ENCODE assay signal across 8 cellular contexts in genomic region chr16:51151951-51152663, GRCh38. TPM values are rescaled to one million over a fixed set of nuclear protein-coding genes. Genes with fewer than 3 reads are reported as not detected.
DNase-seq lines count a peak whose midpoint lies in the region; ATAC-seq, FAIRE-seq and TF ChIP-seq lines count a peak whose summit lies in the region.

No MANE protein-coding gene starts in this region.

- peak; percentile 36 to 59; a peak in 2 of 4 replicates for TF ChIP-seq POLR2A in HepG2 (IDR thresholded peaks at IDR 0.05; ENCODE audit: insufficient read depth in 1 of 2, low read depth in 2 of 2, low read length in 2 of 2)

- peak overlapping the region; percentile 85 for H3K4me3 ChIP-seq in AG10803 (ENCODE audit: low read length)
- peak overlapping the region; percentile 90 to 97 (median 94) for H3K4me3 ChIP-seq in HepG2 (replicated peaks in 1 of 3; ENCODE audit: insufficient read depth in 1 of 3, low read depth in 2 of 3, low read length in 3 of 3)
- peak overlapping the region; percentile 16 for H3K4me3 ChIP-seq in upper lobe of right lung

- H3K79me2 ChIP-seq in HepG2 (ENCODE audit: insufficient read depth, low read length), result peaks cover 34% of the 10 kb centered on the region

- H3K9me3 ChIP-seq in HepG2 (ENCODE audit: low read length) (no peaks in the 10 kb centered on the region), upper lobe of right lung (no peaks in the 10 kb centered on the region)

- no peaks in the 10 kb centered on the region for H3K36me3 ChIP-seq in HepG2 (replicated peaks in 1 of 2; ENCODE audit: control insufficient read depth in 1 of 2, insufficient read depth in 2 of 2, low read length in 2 of 2)
- H3K36me3 ChIP-seq in upper lobe of right lung, result no peaks in the 10 kb centered on the region

- H3K27ac ChIP-seq in HepG2 (ENCODE audit: extremely low read length, insufficient read depth, low read length) (peak overlapping the region; percentile 86), upper lobe of right lung (no peak overlapping the region)

- in situ Hi-C loops in HepG2 (cut with HindIII; ENCODE audit: extremely low pct_ligation_motif_present, low pct_unique_long_range_greater_than_20kb), result loop anchor here (5.0 kb wide), 1 partner anchor 610 kb away; no protein-coding TSS in a partner anchor

- H3K4me1 ChIP-seq in HepG2 (ENCODE audit: insufficient read depth, low read length) (peaks cover 53% of the 10 kb centered on the region), upper lobe of right lung (peaks cover 17% of the 10 kb centered on the region)

- peak; percentile 84 for ATAC-seq in HepG2
- ATAC-seq in upper lobe of right lung, result peak; percentile 38
- no peak for ATAC-seq in GM18519 (IDR thresholded peaks at IDR 0.05; ENCODE audit: low FRiP score, unreplicated experiment)
- no peak for ATAC-seq in GM18520 (IDR thresholded peaks at IDR 0.05; ENCODE audit: unreplicated experiment)

- peak overlapping the region; percentile 90 for H3K4me2 ChIP-seq in HepG2 (ENCODE audit: low read depth, low read length)

- FAIRE-seq in HepG2 (lab: Jason Lieb, UNC), result no peak

- no peaks in the 10 kb centered on the region for H4K20me1 ChIP-seq in HepG2 (ENCODE audit: insufficient read depth, low read length)

- peak overlapping the region; percentile 50 for H3K9ac ChIP-seq in HepG2 (ENCODE audit: insufficient read depth, low read depth, low read length)

- DNase-seq in AG10803 (ENCODE audit: low read depth) (peak; percentile 93), NCI-H128 (lab: John Stamatoyannopoulos, UW; ENCODE audit: unreplicated experiment) (peak; percentile 28), dedifferentiated amniotic fluid mesenchymal stem cell (ENCODE audit: extremely low spot score) (peak; percentile 15), HepG2 (ENCODE audit: low spot score) (peak; percentile 79), upper lobe of right lung (no peak)
- no peak for DNase-seq in stimulated activated naive CD4-positive, alpha-beta T cell treated with Interleukin-2 at 50 U/mL for 16 hours (lab: John Stamatoyannopoulos, UW)

- under 1% methylated on average over 40 of the region's 57 CpGs for WGBS in HepG2 (ENCODE audit: low lambda C conversion rate)

- peaks cover 6 to 32% of the 10 kb centered on the region in 2 experiments for H3K27me3 ChIP-seq in HepG2 (ENCODE audit: control insufficient read depth in 1 of 2, insufficient read depth in 2 of 2, low read length in 2 of 2)
- H3K27me3 ChIP-seq in upper lobe of right lung, result peaks cover 93% of the 10 kb centered on the region

- TF ChIP-seq CTCF in AG10803 (conservative IDR thresholded peaks at IDR 0.05; ENCODE audit: low read length) (peak; percentile 13; the same call in 1 of the 2 replicates), HepG2 (CRISPR knock-in tag; IDR thresholded peaks at IDR 0.05) (0 out of 2 replicates have a peak, but pooled peaks have one; percentile 9), upper lobe of right lung (IDR thresholded peaks at IDR 0.05) (no peak)

- intact Hi-C loops in HepG2 (cut with micrococcal nuclease; ENCODE audit: unreplicated experiment) (loop anchor here (1.0 to 5.0 kb wide), 5 partner anchors 31 to 611 kb away; no protein-coding TSS in a partner anchor), upper lobe of right lung (cut with DNase I) (no loop called here)

- no TSS peak for BruUV-seq in HepG2 (replicated peaks; lab: Mats Ljungman, UMichigan)

- TF ChIP-seq EP300 in HepG2 (IDR thresholded peaks at IDR 0.05; ENCODE audit: low read depth in 2 of 2, low read length in 2 of 2), result no peak
- no peak for TF ChIP-seq EP300 in HepG2 (CRISPR knock-in tag; IDR thresholded peaks at IDR 0.05; ENCODE audit: borderline replicate concordance)

- H2AFZ ChIP-seq in HepG2 (ENCODE audit: low read length), result no peak overlapping the region

- CTCF ChIA-PET in HepG2 (lab: Yijun Ruan, JAX; ENCODE audit: low intra/inter-chr PET ratio, low total read pairs), result no interaction called here

- POLR2A ChIA-PET in HepG2 (lab: Yijun Ruan, JAX), result interaction anchor here (1.0 to 1.4 kb wide), 6 partner anchors 30 to 101 kb away, joined by 3 to 14 read pairs (median 4); no protein-coding TSS in a partner anchor

- TF ChIP-seq RAD21 in HepG2 (CRISPR knock-in tag; IDR thresholded peaks at IDR 0.05), result no peak

TF ChIP-seq in HepG2, 621 proteins besides CTCF, POLR2A, EP300 and RAD21 (continues in another document):
- TF ChIP-seq STAG1 (CRISPR knock-in tag; IDR thresholded peaks at IDR 0.05) (peak; percentile 14; the same call in 1 of the 2 replicates), MTA3 (CRISPR knock-in tag; IDR thresholded peaks at IDR 0.05) (no peak), THAP8 (CRISPR knock-in tag; IDR thresholded peaks at IDR 0.05; ENCODE audit: borderline replicate concordance) (no peak), TFDP1 (CRISPR knock-in tag; IDR thresholded peaks at IDR 0.05; ENCODE audit: borderline replicate concordance) (0 out of 2 replicates have a peak, but pooled peaks have one; percentile 44), POLR2G (IDR thresholded peaks at IDR 0.05; ENCODE audit: low read depth, low read length) (peak; percentile 67), ZNF83 (CRISPR knock-in tag; IDR thresholded peaks at IDR 0.05; ENCODE audit: borderline replicate concordance) (no peak), ZNF746 (CRISPR knock-in tag; IDR thresholded peaks at IDR 0.05) (0 out of 2 replicates have a peak, but pooled peaks have one; percentile 20), ZFAT (CRISPR knock-in tag; conservative IDR thresholded peaks at IDR 0.05) (no peak), SALL1 (CRISPR knock-in tag; IDR thresholded peaks at IDR 0.05) (peak; percentile 55), CBFB (CRISPR knock-in tag; IDR thresholded peaks at IDR 0.05) (no peak), GABPA (IDR thresholded peaks at IDR 0.05; ENCODE audit: low read depth, low read length) (no peak), GABPA (CRISPR knock-in tag; IDR thresholded peaks at IDR 0.05; ENCODE audit: low read depth) (no peak), ISL2 (CRISPR knock-in tag; IDR thresholded peaks at IDR 0.05) (0 out of 2 replicates have a peak, but pooled peaks have one; percentile 32), ZNF44 (CRISPR knock-in tag; IDR thresholded peaks at IDR 0.05) (no peak), MED1 (CRISPR knock-in tag; IDR thresholded peaks at IDR 0.05) (peak; percentile 28), ZKSCAN8 (CRISPR knock-in tag; IDR thresholded peaks at IDR 0.05; ENCODE audit: borderline replicate concordance) (no peak), MYC (CRISPR knock-in tag; IDR thresholded peaks at IDR 0.05; ENCODE audit: borderline replicate concordance) (no peak)

RNA-seq across cellular contexts. Expression of gene SALL1, which starts 1.0 kb away (rescaled TPM):
- total RNA-seq in HepG2 (2016; rRNA removed; fragmentation: Illumina TruSeq; extraction: Trizol), result 12.3 and 18.5 TPM in 2 replicates
- 3.8 and 4.7 TPM in 2 replicates for total RNA-seq in HepG2 (2016; cell fraction: cytosol; rRNA removed; fragmentation: Illumina TruSeq; extraction: Trizol; ENCODE audit: low read depth)
- total RNA-seq in HepG2 (2016; cell fraction: insoluble cytoplasmic fraction; rRNA removed; fragmentation: Illumina TruSeq; extraction: Trizol), result 12.7 and 13.5 TPM in 2 replicates
- total RNA-seq in HepG2 (2016; cell fraction: membrane; rRNA removed; fragmentation: Illumina TruSeq; extraction: Trizol), result 12.7 and 14.2 TPM in 2 replicates
- 12.5 and 15.2 TPM in 2 replicates for total RNA-seq in HepG2 (2016; cell fraction: nucleus; rRNA removed; fragmentation: Illumina TruSeq; extraction: Trizol)
- polyA plus RNA-seq in HepG2 (2011; rRNA removed), result 5.9 and 6.6 TPM in 2 replicates
- polyA plus RNA-seq in HepG2 (2011; cell fraction: cytosol; rRNA removed), result 3.8 and 4.0 TPM in 2 replicates
- polyA plus RNA-seq in HepG2 (2011; cell fraction: nucleus; rRNA removed), result 7.7 TPM in 2 replicates
- 6.2 and 6.9 TPM in 2 replicates for polyA plus RNA-seq in HepG2 (2012)
- 2.3 and 3.0 TPM in 2 replicates for polyA plus RNA-seq in HepG2 (2016; cell fraction: cytosol; fragmentation: Illumina TruSeq; extraction: Trizol; ENCODE audit: low read depth)
- polyA plus RNA-seq in HepG2 (2016; cell fraction: insoluble cytoplasmic fraction; fragmentation: Illumina TruSeq; extraction: Trizol; ENCODE audit: low read depth), result 16.0 and 21.0 TPM in 2 replicates
- 8.5 and 9.6 TPM in 2 replicates for polyA plus RNA-seq in HepG2 (2016; cell fraction: membrane; fragmentation: Illumina TruSeq; extraction: Trizol; ENCODE audit: low read depth)
- 30.9 and 34.8 TPM in 2 replicates for polyA plus RNA-seq in HepG2 (2016; cell fraction: nucleus; fragmentation: Illumina TruSeq; extraction: Trizol; ENCODE audit: insufficient read depth, low read depth)
- 0.02 and 5.6 TPM in 2 replicates for polyA minus RNA-seq in HepG2 (2011; rRNA and poly(A)+ RNA removed; ENCODE audit: low replicate concordance)
- polyA minus RNA-seq in HepG2 (2011; cell fraction: cytosol; rRNA and poly(A)+ RNA removed), result 3.4 and 4.2 TPM in 2 replicates
- polyA minus RNA-seq in HepG2 (2011; cell fraction: nucleus; rRNA and poly(A)+ RNA removed), result 4.0 and 4.2 TPM in 2 replicates
- not detected for total RNA-seq in upper lobe of right lung

Comparison
In these comparisons a context has a peak if more than half of its experiments do, and no peak if none do; other contexts are left out.
1. DNase-seq: peak in AG10803 (single experiment), NCI-H128 (single experiment), dedifferentiated amniotic fluid mesenchymal stem cell (single experiment) and HepG2 (single experiment); none in upper lobe of right lung (single experiment) and stimulated activated naive CD4-positive, alpha-beta T cell treated with Interleukin-2 at 50 U/mL for 16 hours (single experiment).
2. H3K4me3 ChIP-seq: peak in every context shown above with its lines; median percentile 94 in HepG2; 85 in AG10803; 16 in upper lobe of right lung.
3. ATAC-seq: peak in HepG2 (single experiment) and upper lobe of right lung (single experiment); none in GM18519 (single experiment) and GM18520 (single experiment).